In genomic region chr1:27341525-27342252, GRCh38 we compare ENCODE assay signal across 8 cellular contexts. TPM values are rescaled to one million over a fixed set of nuclear protein-coding genes. Genes with fewer than 3 reads are reported as not detected.
A peak's percentile ranks its signal among the peaks of the same experiment; 100 is the strongest.
DNase-seq lines count a peak whose midpoint lies in the region; ATAC-seq, FAIRE-seq and TF ChIP-seq lines count a peak whose summit lies in the region.

SYTL1 (plus strand) TSS chr1:27342022; CDS start chr1:27345335, 3,313 bp downstream.

- 3% methylated on average over 22 of the region's 22 CpGs for WGBS in GM12878 (ENCODE audit: insufficient coverage, insufficient replicate concordance, low lambda C conversion rate, missing lambda C conversion rate)

- peak within 1 kb of the TSS; percentile 74 for H2AFZ ChIP-seq in GM12878 (ENCODE audit: control insufficient read depth, low read depth, low read length)

- BruUV-seq in GM12878 (replicated peaks; lab: Mats Ljungman, UMichigan) = no TSS peak

- peaks cover 5% of the 10 kb centered on the region for H3K79me2 ChIP-seq in GM12878 (ENCODE audit: control insufficient read depth, insufficient read depth, low read length)

- TF ChIP-seq POLR2A in GM12878 (IDR thresholded peaks at IDR 0.05; ENCODE audit: low read depth, low read length) = peak; percentile 70

- in situ Hi-C loops in GM12878 (cut with MboI) = no loop called here

- H3K27me3 ChIP-seq in GM12878 (replicated peaks in 1 of 2; ENCODE audit: control insufficient read depth in 2 of 2, insufficient read depth in 2 of 2, low read length in 1 of 2) = no peaks in the 10 kb centered on the region

- SMC1A ChIA-PET in GM12878 (lab: Charles Lee; ENCODE audit: uncharacterized antibody, unreplicated experiment) = interaction anchor here (0.8 to 1.5 kb wide), 5 partner anchors 9 to 215 kb away, joined by 3 to 6 read pairs (median 4); no protein-coding TSS in a partner anchor

- H3K9ac ChIP-seq in GM12878 (ENCODE audit: control insufficient read depth, insufficient read depth, low read length) = peak within 1 kb of the TSS; percentile 79

- TF ChIP-seq RAD21 in GM12878 (IDR thresholded peaks at IDR 0.05; ENCODE audit: insufficient read depth, low read depth, low read length) = no peak

- DNase-seq in D341Med (ENCODE audit: low spot score) (peak; percentile 56), NCI-H1694 treated with DMSO at 0.1 percent for 48 hours (lab: John Stamatoyannopoulos, UW) (peak; percentile 11), T-helper 22 cell (ENCODE audit: low read depth) (peak; percentile 42), GM12878 (ENCODE audit: low read depth, low spot score) (no peak), islet precursor cell (peak; percentile 92), globus pallidus (ENCODE audit: low spot score) (no peak)
- DNase-seq in stimulated activated CD8-positive, alpha-beta memory T cell treated with anti-CD3 and anti-CD28 coated beads, Interleukin-12 subunit alpha, Interleukin-12 subunit beta, amount 100 ng/mL, for 4 hours (ENCODE audit: low read depth) = peak; percentile 52

- no peak for TF ChIP-seq CTCF in GM12878 (IDR thresholded peaks at IDR 0.05 in 2 of 3, conservative IDR thresholded peaks at IDR 0.05 in 1 of 3; ENCODE audit: control insufficient read depth in 2 of 3, extremely low read depth in 1 of 3, insufficient read depth in 1 of 3, low read depth in 3 of 3, low read length in 3 of 3)

- FAIRE-seq in GM12878 (lab: Jason Lieb, UNC) = no peak

- H3K4me3 ChIP-seq in GM12878 = peak within 1 kb of the TSS; percentile 72

- TF ChIP-seq EP300 in GM12878 (IDR thresholded peaks at IDR 0.05; ENCODE audit: borderline replicate concordance in 1 of 2, control insufficient read depth in 1 of 2, low read depth in 2 of 2, low read length in 2 of 2) = no peak; a peak in 1 of 4 replicates

- no peaks in the 10 kb centered on the region for H3K36me3 ChIP-seq in GM12878 (ENCODE audit: control insufficient read depth in 2 of 2, insufficient read depth in 2 of 2, low read length in 1 of 2)

- CTCF ChIA-PET in GM12878 (lab: Yijun Ruan, JAX) = interaction anchor here (0.7 to 3.5 kb wide), 11 partner anchors 9 to 215 kb away, joined by 3 to 23 read pairs (median 4); partner anchors contain the start of gene MAP3K6

- H3K9me3 ChIP-seq in GM12878 (replicated peaks; ENCODE audit: control insufficient read depth, insufficient read depth, low read length) = no peaks in the 10 kb centered on the region

- no peaks in the 10 kb centered on the region for H4K20me1 ChIP-seq in GM12878 (ENCODE audit: control insufficient read depth, insufficient read depth)

- H3K27ac ChIP-seq in GM12878 (ENCODE audit: control insufficient read depth, insufficient read depth) = peak within 1 kb of the TSS; percentile 73

- peak; percentile 64 for ATAC-seq in GM21723 (IDR thresholded peaks at IDR 0.05; ENCODE audit: unreplicated experiment)
- peak; percentile 85 for ATAC-seq in GM12878

- intact Hi-C loops in GM12878 (cut with micrococcal nuclease; ENCODE audit: unreplicated experiment) = no loop called here

- H3K4me1 ChIP-seq in GM12878 (ENCODE audit: control insufficient read depth, insufficient read depth, low read length) = peaks cover 33% of the 10 kb centered on the region

- POLR2A ChIA-PET in GM12878 (lab: Charles Lee) = interaction anchor here (0.6 to 2.2 kb wide), 4 partner anchors 19 to 1297 kb away, joined by 3 to 6 read pairs (median 4); no protein-coding TSS in a partner anchor

- RAD21 ChIA-PET in GM12878 (lab: Charles Lee; ENCODE audit: unreplicated experiment) = interaction anchor here (0.9 to 1.2 kb wide), 3 partner anchors 9 to 54 kb away, joined by 3 read pairs; no protein-coding TSS in a partner anchor

- H3K4me2 ChIP-seq in GM12878 (ENCODE audit: control insufficient read depth, insufficient read depth) = peak within 1 kb of the TSS; percentile 80

TF ChIP-seq in GM12878, 131 proteins besides CTCF, POLR2A, EP300 and RAD21 (continues in another document):
- TF ChIP-seq NR2F1 (conservative IDR thresholded peaks at IDR 0.05) (peak; percentile 46; the same call in 1 of the 2 replicates), IKZF2 (IDR thresholded peaks at IDR 0.05) (peak; percentile 33 to 44; a peak in 1 of 4 replicates), ETV6 (conservative IDR thresholded peaks at IDR 0.05 in 1 of 2, IDR thresholded peaks at IDR 0.05 in 1 of 2; ENCODE audit: borderline replicate concordance in 1 of 2, low read depth in 1 of 2) (0 out of 4 replicates have a peak, but pooled peaks of 1 of the 2 experiments have one; percentile 10), MAX (IDR thresholded peaks at IDR 0.05; ENCODE audit: low read depth, low read length) (0 out of 2 replicates have a peak, but pooled peaks have one; percentile 29), ESRRA (IDR thresholded peaks at IDR 0.05; ENCODE audit: low read length) (no peak), ZNF24 (IDR thresholded peaks at IDR 0.05) (no peak), BHLHE40 (IDR thresholded peaks at IDR 0.05; ENCODE audit: borderline replicate concordance in 1 of 2, low read depth in 2 of 2, low read length in 1 of 2) (peak; percentile 18 to 39; a peak in 1 of 4 replicates), EED (IDR thresholded peaks at IDR 0.05; ENCODE audit: low read depth) (peak; percentile 21; the same call in 1 of the 2 replicates), SPI1 (IDR thresholded peaks at IDR 0.05; ENCODE audit: borderline replicate concordance, insufficient read depth, low read depth, low read length) (peak; percentile 65), TCF7 (IDR thresholded peaks at IDR 0.05; ENCODE audit: borderline replicate concordance) (no peak), TCF3 (IDR thresholded peaks at IDR 0.05; ENCODE audit: borderline replicate concordance, insufficient read depth, low read depth, low read length) (0 out of 2 replicates have a peak, but pooled peaks have one; percentile 13), IKZF1 (conservative IDR thresholded peaks at IDR 0.05) (peak; percentile 64; the same call in 1 of the 2 replicates), TAF1 (IDR thresholded peaks at IDR 0.05; ENCODE audit: borderline replicate concordance, low read depth, low read length) (no peak), TCF12 (IDR thresholded peaks at IDR 0.05; ENCODE audit: low read depth, low read length) (0 out of 2 replicates have a peak, but pooled peaks have one; percentile 28), RFX5 (IDR thresholded peaks at IDR 0.05; ENCODE audit: low read depth, low read length) (peak; percentile 41; the same call in 1 of the 2 replicates), CHD4 (IDR thresholded peaks at IDR 0.05) (no peak), MEF2B (IDR thresholded peaks at IDR 0.05; ENCODE audit: partially characterized antibody, poor library complexity, severe bottlenecking) (peak; percentile 19), DPF2 (IDR thresholded peaks at IDR 0.05) (peak; percentile 32; the same call in 1 of the 2 replicates), MTA3 (IDR thresholded peaks at IDR 0.05; ENCODE audit: borderline replicate concordance, low read length) (peak; percentile 52; the same call in 1 of the 2 replicates), E2F8 (IDR thresholded peaks at IDR 0.05; ENCODE audit: low read depth, partially characterized antibody) (no peak), SIN3A (IDR thresholded peaks at IDR 0.05; ENCODE audit: low read depth, low read length) (peak; percentile 18; the same call in 1 of the 2 replicates), MYB (IDR thresholded peaks at IDR 0.05; ENCODE audit: borderline replicate concordance, low read depth, low read length) (0 out of 2 replicates have a peak, but pooled peaks have one; percentile 18)

RNA-seq across cellular contexts. Expression of gene SYTL1, which starts in this region (rescaled TPM):
- total RNA-seq in GM12878 (2013; cell fraction: nucleolus; rRNA removed) = 12.0 and 13.7 TPM in 2 replicates
- total RNA-seq in GM12878 (2014; rRNA removed) = 37.2 and 42.5 TPM in 2 replicates
- 6.2 and 8.1 TPM in 2 replicates for total RNA-seq in GM12878 (2014; rRNA removed; fragmentation: Illumina TruSeq; extraction: Trizol)
- total RNA-seq in GM12878 (2021) = 37.5 and 38.6 TPM in 2 replicates
- polyA plus RNA-seq in GM12878 (2011; ENCODE audit: low read depth) = 13.8 TPM
- polyA plus RNA-seq in GM12878 (2011; rRNA removed) = 1.5 and 2.7 TPM in 2 replicates
- 4.7 and 7.5 TPM in 2 replicates for polyA plus RNA-seq in GM12878 (2011; cell fraction: cytosol; rRNA removed)
- 55.7 and 74.6 TPM in 2 replicates for polyA plus RNA-seq in GM12878 (2011; cell fraction: nucleus; rRNA removed)
- 31.4 and 46.3 TPM in 2 replicates for polyA plus RNA-seq in GM12878 (2012)
- 1.2 and 3.7 TPM in 2 replicates for polyA plus RNA-seq in GM12878 (2014; fragmentation: Illumina TruSeq; extraction: Trizol)
- polyA plus RNA-seq in GM12878 (2014; fragmentation: Nextera tagmentation; extraction: Ambion mirVana) = 1 to 10 TPM in 1 of 2 experiments, under 1 TPM in 1; 0.72 to 3.5 TPM
- 45.6 and 59.4 TPM in 2 replicates for polyA plus RNA-seq in GM12878 (2014; rRNA removed)
- polyA plus RNA-seq in GM12878 (2016; fragmentation: Nextera tagmentation; extraction: Ambion mirVana) = 10 to 100 TPM; 21.5 to 33.9 TPM
- 3.4 and 3.9 TPM in 2 replicates for polyA minus RNA-seq in GM12878 (2011; rRNA and poly(A)+ RNA removed)
- 1.1 and 1.7 TPM in 2 replicates for polyA minus RNA-seq in GM12878 (2011; cell fraction: cytosol; rRNA and poly(A)+ RNA removed)
- polyA minus RNA-seq in GM12878 (2011; cell fraction: nucleus; rRNA and poly(A)+ RNA removed) = 5.9 and 6.8 TPM in 2 replicates

Comparison
In these comparisons a context has a peak if more than half of its experiments do, and no peak if none do; other contexts are left out.
1. DNase-seq: peak in D341Med (single experiment), NCI-H1694 treated with DMSO at 0.1 percent for 48 hours (single experiment), T-helper 22 cell (single experiment), islet precursor cell (single experiment) and stimulated activated CD8-positive, alpha-beta memory T cell treated with anti-CD3 and anti-CD28 coated beads, Interleukin-12 subunit alpha, Interleukin-12 subunit beta, amount 100 ng/mL, for 4 hours (single experiment); none in GM12878 (single experiment) and globus pallidus (single experiment).